Comparison of ENCODE assay signal across 26 cellular contexts in the genomic region with DNA sequence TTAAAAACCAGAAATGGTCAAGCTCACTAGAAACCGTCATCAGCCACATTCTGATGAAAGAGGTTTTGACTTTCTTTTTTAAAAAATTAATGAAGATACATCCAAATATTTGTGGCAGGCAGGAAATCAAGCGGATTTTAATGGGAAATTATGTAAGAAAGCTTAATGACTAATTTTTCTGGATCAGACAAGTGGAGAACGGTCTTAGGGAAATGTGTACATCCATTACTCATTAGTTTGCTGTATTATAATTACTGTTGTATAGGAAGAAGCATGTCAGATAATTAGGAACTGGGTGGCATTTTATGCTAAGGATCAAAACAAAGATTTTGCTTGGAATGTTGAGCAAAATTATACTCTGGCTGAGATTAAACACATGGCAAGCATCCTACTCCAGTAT.
"Had no signal": no experiment of that assay in that cellular context is flagged by ENCODE, and none has a peak within 500 bp of the region (broad histone marks: within the 10 kb centered on the region; RNA-seq: fewer than 3 reads in every experiment).

No MANE protein-coding gene starts in this region.

- H3K4me3 ChIP-seq: adrenal gland, body of pancreas, esophagus squamous epithelium, left ventricle myocardium inferior, lung, mucosa of descending colon, pancreas, prostate gland, skin epidermis, vagina had no signal

- H3K9me3 Mint-ChIP-seq: activated naive CD8-positive, alpha-beta T cell treated with anti-CD3 and anti-CD28 coated beads for 36 hours; stimulated activated naive CD8-positive, alpha-beta T cell treated with anti-CD3 and anti-CD28 coated beads, Interleukin-15, Interleukin-2, amounts not matched to agents 100 ng/mL and 50 ng/mL, for 24 hours; type B pancreatic cell had no signal

- H3K27me3 Mint-ChIP-seq: stimulated activated naive CD8-positive, alpha-beta T cell treated with anti-CD3 and anti-CD28 coated beads, Interleukin-15, Interleukin-2, amounts not matched to agents 100 ng/mL and 50 ng/mL, for 24 hours; type B pancreatic cell had no signal

- H3K27ac Mint-ChIP-seq: activated naive CD8-positive, alpha-beta T cell treated with anti-CD3 and anti-CD28 coated beads for 36 hours; nephron; stimulated activated naive CD8-positive, alpha-beta T cell treated with anti-CD3 and anti-CD28 coated beads, Interleukin-15, Interleukin-2, amounts not matched to agents 100 ng/mL and 50 ng/mL, for 24 hours; T-cell had no signal

- H3K36me3 Mint-ChIP-seq: activated naive CD8-positive, alpha-beta T cell treated with anti-CD3 and anti-CD28 coated beads for 36 hours; T-cell had no signal

- ATAC-seq: body of pancreas, mucosa of descending colon, pancreas, sciatic nerve, T-cell had no signal

- H3K36me3 ChIP-seq: adrenal gland, esophagus squamous epithelium, left ventricle myocardium inferior, neutrophil, pancreas, prostate gland, vagina had no signal

- H3K4me1 Mint-ChIP-seq: activated naive CD8-positive, alpha-beta T cell treated with anti-CD3 and anti-CD28 coated beads for 36 hours had no signal

- H3K4me3 Mint-ChIP-seq: activated naive CD8-positive, alpha-beta T cell treated with anti-CD3 and anti-CD28 coated beads for 36 hours; nephron; stimulated activated naive CD8-positive, alpha-beta T cell treated with anti-CD3 and anti-CD28 coated beads, Interleukin-15, Interleukin-2, amounts not matched to agents 100 ng/mL and 50 ng/mL, for 24 hours; T-cell; type B pancreatic cell had no signal

- H3K27ac ChIP-seq: adrenal gland, body of pancreas, esophagus squamous epithelium, left ventricle myocardium inferior, neutrophil, pancreas, prostate gland, skin epidermis, vagina had no signal

- H3K9me3 ChIP-seq: adrenal gland, body of pancreas, esophagus squamous epithelium, mucosa of descending colon, neutrophil, pancreas, prostate gland, vagina had no signal

- DNase-seq: activated CD4-positive, alpha-beta T cell treated with anti-CD3 and anti-CD28 coated beads for 4 hours; activated CD4-positive, alpha-beta T cell treated with anti-CD3 and anti-CD28 coated beads, Interleukin-2, amount 50 U/mL, for 48 hours; activated CD8-positive, alpha-beta memory T cell treated with anti-CD3 and anti-CD28 coated beads for 24 hours; activated effector memory CD4-positive, alpha-beta T cell treated with Interleukin-2 at 50 U/mL for 16 hours; activated naive CD4-positive, alpha-beta T cell treated with Interleukin-2 at 50 U/mL for 16 hours; activated naive CD8-positive, alpha-beta T cell treated with anti-CD3 and anti-CD28 coated beads for 36 hours; adrenal gland; body of pancreas; cortex of kidney; esophagus squamous epithelium; left ventricle myocardium inferior; stimulated activated CD4-positive, alpha-beta T cell treated with anti-CD3 and anti-CD28 coated beads, Interleukin-12 subunit alpha, Interleukin-12 subunit beta, amount 100 ng/mL, for 4 hours; stimulated activated CD4-positive, alpha-beta T cell treated with anti-CD3 and anti-CD28 coated beads, Interleukin-4, amount 100 ng/mL, for 1 hour; T-cell had no signal

- H3K4me1 ChIP-seq: adrenal gland, prostate gland had no signal

- FAIRE-seq: islet of Langerhans, pancreas had no signal

- H3K27me3 ChIP-seq: adrenal gland, body of pancreas, esophagus squamous epithelium, neutrophil, pancreas, vagina had no signal
